8 cellular contexts compared by ENCODE assay signal in genomic region chr3:50320853-50321145, GRCh38. TPM values are rescaled to one million over a fixed set of nuclear protein-coding genes. Genes with fewer than 3 reads are reported as not detected.
A peak's percentile ranks its signal among the peaks of the same experiment; 100 is the strongest.
DNase-seq lines count a peak whose midpoint lies in the region; ATAC-seq, FAIRE-seq and TF ChIP-seq lines count a peak whose summit lies in the region.

No MANE protein-coding gene starts in this region.

- H3K27ac ChIP-seq in adipose tissue (ENCODE audit: low read depth, low read length) (peak overlapping the region; percentile 63), HepG2 (ENCODE audit: extremely low read length, insufficient read depth, low read length) (peak overlapping the region; percentile 100)

- H3K36me3 Mint-ChIP-seq in activated naive CD4-positive, alpha-beta T cell treated with anti-CD3 and anti-CD28 coated beads for 36 hours (ENCODE audit: low read depth), result no peaks in the 10 kb centered on the region
- H3K36me3 Mint-ChIP-seq in type B pancreatic cell, result peaks cover 15% of the 10 kb centered on the region

- CTCF ChIA-PET in activated naive CD4-positive, alpha-beta T cell treated with anti-CD3 and anti-CD28 coated beads for 36 hours (lab: Charles Lee), result interaction anchor here (0.6 to 3.0 kb wide), 3 partner anchors 11 to 21 kb away, joined by 3 to 12 read pairs (median 3); partner anchors contain the start of genes HYAL3 and NAA80
- CTCF ChIA-PET in HepG2 (lab: Yijun Ruan, JAX; ENCODE audit: low intra/inter-chr PET ratio, low total read pairs), result interaction anchor here (1.3 to 2.3 kb wide), 2 partner anchors 18 to 94 kb away, joined by 3 to 15 read pairs; partner anchors contain the start of gene HYAL1

- no peaks in the 10 kb centered on the region for H4K20me1 ChIP-seq in HepG2 (ENCODE audit: insufficient read depth, low read length)

- H3K27me3 ChIP-seq in HepG2 (ENCODE audit: control insufficient read depth in 1 of 2, insufficient read depth in 2 of 2, low read length in 2 of 2), result no peaks in the 10 kb centered on the region; a peak in 1 of 5 replicates

- H3K9me3 ChIP-seq in HepG2 (ENCODE audit: low read length), result no peaks in the 10 kb centered on the region

- H3K9ac ChIP-seq in HepG2 (ENCODE audit: insufficient read depth, low read depth, low read length), result peak overlapping the region; percentile 99

- peaks cover 25% of the 10 kb centered on the region for H3K79me2 ChIP-seq in HepG2 (ENCODE audit: insufficient read depth, low read length)

- no peak overlapping the region for H3K27ac Mint-ChIP-seq in activated naive CD4-positive, alpha-beta T cell treated with anti-CD3 and anti-CD28 coated beads for 36 hours
- peak overlapping the region; percentile 98 for H3K27ac Mint-ChIP-seq in type B pancreatic cell

- no peak for DNase-seq in activated naive CD4-positive, alpha-beta T cell treated with anti-CD3 and anti-CD28 coated beads for 36 hours
- DNase-seq in activated naive CD4-positive, alpha-beta T cell treated with anti-CD3 and anti-CD28 coated beads, Interleukin-2, amount 50 U/mL, for 16 hours, result no peak
- no peak for DNase-seq in HepG2 (ENCODE audit: low spot score)
- DNase-seq in type B pancreatic cell (ENCODE audit: extremely low spot score, unreplicated experiment), result no peak
- no peak for DNase-seq in germinal center (ENCODE audit: low spot score)
- no peak for DNase-seq in HPDE6-E6E7 (ENCODE audit: extremely low spot score)

- H3K4me1 ChIP-seq in HepG2 (ENCODE audit: insufficient read depth, low read length), result peaks cover 78% of the 10 kb centered on the region

- no peaks in the 10 kb centered on the region for H3K27me3 Mint-ChIP-seq in activated naive CD4-positive, alpha-beta T cell treated with anti-CD3 and anti-CD28 coated beads for 36 hours (ENCODE audit: low read depth)
- H3K27me3 Mint-ChIP-seq in type B pancreatic cell, result no peaks in the 10 kb centered on the region

- H3K4me3 ChIP-seq in HepG2 (replicated peaks in 1 of 3; ENCODE audit: insufficient read depth in 1 of 3, low read depth in 2 of 3, low read length in 3 of 3), result peak overlapping the region; percentile 81 to 91 (median 85)

- intact Hi-C loops in activated naive CD4-positive, alpha-beta T cell treated with anti-CD3 and anti-CD28 coated beads for 36 hours (cut with micrococcal nuclease), result loop anchor here (1.0 to 5.0 kb wide), 4 partner anchors 21 to 128 kb away; partner anchors contain the start of genes GNAT1, HYAL3, IFRD2 and NAA80
- intact Hi-C loops in HepG2 (cut with micrococcal nuclease; ENCODE audit: unreplicated experiment), result loop anchor here (1.0 kb wide), 1 partner anchor 21 kb away; the partner anchor contains the start of genes HYAL3 and NAA80

- H3K9me3 Mint-ChIP-seq in activated naive CD4-positive, alpha-beta T cell treated with anti-CD3 and anti-CD28 coated beads for 36 hours, result no peaks in the 10 kb centered on the region
- no peaks in the 10 kb centered on the region for H3K9me3 Mint-ChIP-seq in type B pancreatic cell

- no peak overlapping the region for H2AFZ ChIP-seq in HepG2 (ENCODE audit: low read length)

- in situ Hi-C loops in HepG2 (cut with HindIII; ENCODE audit: extremely low pct_ligation_motif_present, low pct_unique_long_range_greater_than_20kb), result loop anchor here (5.0 kb wide), 1 partner anchor 58 kb away; no protein-coding TSS in a partner anchor

- no peak for TF ChIP-seq EP300 in HepG2 (IDR thresholded peaks at IDR 0.05; ENCODE audit: low read depth in 2 of 2, low read length in 2 of 2)
- TF ChIP-seq EP300 in HepG2 (CRISPR knock-in tag; IDR thresholded peaks at IDR 0.05; ENCODE audit: borderline replicate concordance), result no peak

- H3K4me1 Mint-ChIP-seq in activated naive CD4-positive, alpha-beta T cell treated with anti-CD3 and anti-CD28 coated beads for 36 hours (ENCODE audit: low read depth), result peaks cover 39% of the 10 kb centered on the region
- peaks cover 36% of the 10 kb centered on the region for H3K4me1 Mint-ChIP-seq in type B pancreatic cell (ENCODE audit: unreplicated experiment)

- peak in 1 of 2 experiments; percentile 43; a peak in 1 of 4 replicates for TF ChIP-seq POLR2A in HepG2 (IDR thresholded peaks at IDR 0.05; ENCODE audit: insufficient read depth in 1 of 2, low read depth in 2 of 2, low read length in 2 of 2)

- TF ChIP-seq CTCF in HepG2 (CRISPR knock-in tag; IDR thresholded peaks at IDR 0.05), result no peak
- no peak for TF ChIP-seq CTCF in type B pancreatic cell (conservative IDR thresholded peaks at IDR 0.05)

- WGBS in adipose tissue, 3 donors, result 0 to 1% (median 0%) methylated on average over 20 to 22 of the region's 22 CpGs
- WGBS in HepG2 (ENCODE audit: low lambda C conversion rate), result 0% methylated on average over 6 of the region's 22 CpGs

- ATAC-seq in HepG2 (no peak), GM21367 (IDR thresholded peaks at IDR 0.05; ENCODE audit: unreplicated experiment) (no peak)

- no peak for FAIRE-seq in HepG2 (lab: Jason Lieb, UNC)

- TF ChIP-seq RAD21 in HepG2 (CRISPR knock-in tag; IDR thresholded peaks at IDR 0.05), result no peak

- peaks cover 15 to 39% of the 10 kb centered on the region in 2 experiments for H3K36me3 ChIP-seq in HepG2 (replicated peaks in 1 of 2; ENCODE audit: control insufficient read depth in 1 of 2, insufficient read depth in 2 of 2, low read length in 2 of 2)

- H3K4me3 Mint-ChIP-seq in activated naive CD4-positive, alpha-beta T cell treated with anti-CD3 and anti-CD28 coated beads for 36 hours, result peak overlapping the region; percentile 86
- H3K4me3 Mint-ChIP-seq in type B pancreatic cell, result peak overlapping the region; percentile 95

- POLR2A ChIA-PET in HepG2 (lab: Yijun Ruan, JAX), result interaction anchor here (1.2 to 13.0 kb wide), 4 partner anchors 12 to 20 kb away, joined by 7 to 222 read pairs (median 9); partner anchors contain the start of genes HYAL1, HYAL3 and NAA80

- BruUV-seq in HepG2 (replicated peaks; lab: Mats Ljungman, UMichigan), result no TSS peak

- peak overlapping the region; percentile 94 for H3K4me2 ChIP-seq in HepG2 (ENCODE audit: low read depth, low read length)

RNA-seq across cellular contexts. Expression of gene HYAL2, which starts 1.7 kb away (rescaled TPM):
- 1 to 10 TPM; 1.5 to 2.1 TPM for total RNA-seq in activated naive CD4-positive, alpha-beta T cell treated with anti-CD3 and anti-CD28 coated beads for 36 hours
- polyA plus RNA-seq in adipose tissue, result 100 to 1,000 TPM in 1 of 3 donors, 10 to 100 TPM in 2; 29.0 to 140 (median 80.3) TPM
- total RNA-seq in HepG2 (2016; rRNA removed; fragmentation: Illumina TruSeq; extraction: Trizol), result 40.9 and 76.2 TPM in 2 replicates
- 33.8 and 45.1 TPM in 2 replicates for total RNA-seq in HepG2 (2016; cell fraction: cytosol; rRNA removed; fragmentation: Illumina TruSeq; extraction: Trizol; ENCODE audit: low read depth)
- 38.5 and 74.2 TPM in 2 replicates for total RNA-seq in HepG2 (2016; cell fraction: insoluble cytoplasmic fraction; rRNA removed; fragmentation: Illumina TruSeq; extraction: Trizol)
- total RNA-seq in HepG2 (2016; cell fraction: membrane; rRNA removed; fragmentation: Illumina TruSeq; extraction: Trizol), result 60.8 and 76.3 TPM in 2 replicates
- 56.5 and 69.1 TPM in 2 replicates for total RNA-seq in HepG2 (2016; cell fraction: nucleus; rRNA removed; fragmentation: Illumina TruSeq; extraction: Trizol)
- 102 and 144 TPM in 2 replicates for polyA plus RNA-seq in HepG2 (2011; rRNA removed)
- polyA plus RNA-seq in HepG2 (2011; cell fraction: cytosol; rRNA removed), result 110 and 154 TPM in 2 replicates
- 94.8 and 103 TPM in 2 replicates for polyA plus RNA-seq in HepG2 (2011; cell fraction: nucleus; rRNA removed)
- 37.6 and 45.4 TPM in 2 replicates for polyA plus RNA-seq in HepG2 (2012)
- 32.1 and 39.0 TPM in 2 replicates for polyA plus RNA-seq in HepG2 (2016; cell fraction: cytosol; fragmentation: Illumina TruSeq; extraction: Trizol; ENCODE audit: low read depth)
- 33.6 and 35.3 TPM in 2 replicates for polyA plus RNA-seq in HepG2 (2016; cell fraction: insoluble cytoplasmic fraction; fragmentation: Illumina TruSeq; extraction: Trizol; ENCODE audit: low read depth)
- polyA plus RNA-seq in HepG2 (2016; cell fraction: membrane; fragmentation: Illumina TruSeq; extraction: Trizol; ENCODE audit: low read depth), result 47.1 and 53.3 TPM in 2 replicates
- polyA plus RNA-seq in HepG2 (2016; cell fraction: nucleus; fragmentation: Illumina TruSeq; extraction: Trizol; ENCODE audit: insufficient read depth, low read depth), result 84.1 and 84.7 TPM in 2 replicates
- 83.3 and 236 TPM in 2 replicates for polyA minus RNA-seq in HepG2 (2011; rRNA and poly(A)+ RNA removed; ENCODE audit: low replicate concordance)
- 38.1 and 40.4 TPM in 2 replicates for polyA minus RNA-seq in HepG2 (2011; cell fraction: cytosol; rRNA and poly(A)+ RNA removed)
- 37.0 and 41.7 TPM in 2 replicates for polyA minus RNA-seq in HepG2 (2011; cell fraction: nucleus; rRNA and poly(A)+ RNA removed)
- 46.6 and 52.5 TPM in 2 replicates for total RNA-seq in type B pancreatic cell (ENCODE audit: low replicate concordance)

RNA-seq across cellular contexts. Expression of gene TUSC2, which starts 7.2 kb away (rescaled TPM):
- 10 to 100 TPM; 14.1 to 14.4 TPM for total RNA-seq in activated naive CD4-positive, alpha-beta T cell treated with anti-CD3 and anti-CD28 coated beads for 36 hours
- polyA plus RNA-seq in adipose tissue, result 10 to 100 TPM; 26.3 to 56.5 (median 31.2) TPM
- total RNA-seq in HepG2 (2016; rRNA removed; fragmentation: Illumina TruSeq; extraction: Trizol), result 35.9 and 36.7 TPM in 2 replicates
- total RNA-seq in HepG2 (2016; cell fraction: cytosol; rRNA removed; fragmentation: Illumina TruSeq; extraction: Trizol; ENCODE audit: low read depth), result 71.2 and 71.5 TPM in 2 replicates
- total RNA-seq in HepG2 (2016; cell fraction: insoluble cytoplasmic fraction; rRNA removed; fragmentation: Illumina TruSeq; extraction: Trizol), result 33.2 and 36.7 TPM in 2 replicates
- total RNA-seq in HepG2 (2016; cell fraction: membrane; rRNA removed; fragmentation: Illumina TruSeq; extraction: Trizol), result 83.6 and 94.5 TPM in 2 replicates
- total RNA-seq in HepG2 (2016; cell fraction: nucleus; rRNA removed; fragmentation: Illumina TruSeq; extraction: Trizol), result 16.6 and 17.7 TPM in 2 replicates
- polyA plus RNA-seq in HepG2 (2011; rRNA removed), result 38.5 and 39.1 TPM in 2 replicates
- 42.4 and 45.2 TPM in 2 replicates for polyA plus RNA-seq in HepG2 (2011; cell fraction: cytosol; rRNA removed)
- 12.4 and 16.2 TPM in 2 replicates for polyA plus RNA-seq in HepG2 (2011; cell fraction: nucleus; rRNA removed)
- polyA plus RNA-seq in HepG2 (2012), result 15.6 and 21.1 TPM in 2 replicates
- polyA plus RNA-seq in HepG2 (2016; cell fraction: cytosol; fragmentation: Illumina TruSeq; extraction: Trizol; ENCODE audit: low read depth), result 124 and 125 TPM in 2 replicates
- polyA plus RNA-seq in HepG2 (2016; cell fraction: insoluble cytoplasmic fraction; fragmentation: Illumina TruSeq; extraction: Trizol; ENCODE audit: low read depth), result 51.0 and 54.1 TPM in 2 replicates
- 95.2 and 102 TPM in 2 replicates for polyA plus RNA-seq in HepG2 (2016; cell fraction: membrane; fragmentation: Illumina TruSeq; extraction: Trizol; ENCODE audit: low read depth)
- polyA plus RNA-seq in HepG2 (2016; cell fraction: nucleus; fragmentation: Illumina TruSeq; extraction: Trizol; ENCODE audit: insufficient read depth, low read depth), result 42.2 and 43.7 TPM in 2 replicates
- polyA minus RNA-seq in HepG2 (2011; rRNA and poly(A)+ RNA removed; ENCODE audit: low replicate concordance), result 25.7 and 41.9 TPM in 2 replicates
- 7.9 and 8.1 TPM in 2 replicates for polyA minus RNA-seq in HepG2 (2011; cell fraction: cytosol; rRNA and poly(A)+ RNA removed)
- polyA minus RNA-seq in HepG2 (2011; cell fraction: nucleus; rRNA and poly(A)+ RNA removed), result 5.0 and 5.5 TPM in 2 replicates
- 24.9 and 39.0 TPM in 2 replicates for total RNA-seq in type B pancreatic cell (ENCODE audit: low replicate concordance)

RNA-seq across cellular contexts. Expression of gene HYAL1, which starts 17.4 kb away (rescaled TPM):
- not detected for total RNA-seq in activated naive CD4-positive, alpha-beta T cell treated with anti-CD3 and anti-CD28 coated beads for 36 hours
- polyA plus RNA-seq in adipose tissue (10 to 100 TPM in 2 of 3 donors, 1 to 10 TPM in 1; 6.3 to 19.0 (median 14.9) TPM), HepG2 (2011; rRNA removed) (193 and 218 TPM in 2 replicates)
- total RNA-seq in HepG2 (2016; rRNA removed; fragmentation: Illumina TruSeq; extraction: Trizol) (50.5 and 76.5 TPM in 2 replicates), type B pancreatic cell (ENCODE audit: low replicate concordance) (2.3 and 3.7 TPM in 2 replicates)
- 15.2 and 15.4 TPM in 2 replicates for total RNA-seq in HepG2 (2016; cell fraction: cytosol; rRNA removed; fragmentation: Illumina TruSeq; extraction: Trizol; ENCODE audit: low read depth)
- total RNA-seq in HepG2 (2016; cell fraction: insoluble cytoplasmic fraction; rRNA removed; fragmentation: Illumina TruSeq; extraction: Trizol), result 49.7 and 78.4 TPM in 2 replicates
- 36.1 and 38.7 TPM in 2 replicates for total RNA-seq in HepG2 (2016; cell fraction: membrane; rRNA removed; fragmentation: Illumina TruSeq; extraction: Trizol)
- total RNA-seq in HepG2 (2016; cell fraction: nucleus; rRNA removed; fragmentation: Illumina TruSeq; extraction: Trizol), result 65.9 and 70.6 TPM in 2 replicates
- 153 and 171 TPM in 2 replicates for polyA plus RNA-seq in HepG2 (2011; cell fraction: cytosol; rRNA removed)
- 132 and 137 TPM in 2 replicates for polyA plus RNA-seq in HepG2 (2011; cell fraction: nucleus; rRNA removed)
- polyA plus RNA-seq in HepG2 (2012), result 82.6 and 84.8 TPM in 2 replicates
- polyA plus RNA-seq in HepG2 (2016; cell fraction: cytosol; fragmentation: Illumina TruSeq; extraction: Trizol; ENCODE audit: low read depth), result 15.0 TPM in 2 replicates
- polyA plus RNA-seq in HepG2 (2016; cell fraction: insoluble cytoplasmic fraction; fragmentation: Illumina TruSeq; extraction: Trizol; ENCODE audit: low read depth), result 57.3 and 58.6 TPM in 2 replicates
- polyA plus RNA-seq in HepG2 (2016; cell fraction: membrane; fragmentation: Illumina TruSeq; extraction: Trizol; ENCODE audit: low read depth), result 31.8 and 34.0 TPM in 2 replicates
- polyA plus RNA-seq in HepG2 (2016; cell fraction: nucleus; fragmentation: Illumina TruSeq; extraction: Trizol; ENCODE audit: insufficient read depth, low read depth), result 111 and 117 TPM in 2 replicates
- polyA minus RNA-seq in HepG2 (2011; rRNA and poly(A)+ RNA removed; ENCODE audit: low replicate concordance), result 71.5 and 300 TPM in 2 replicates
- 89.0 and 90.5 TPM in 2 replicates for polyA minus RNA-seq in HepG2 (2011; cell fraction: cytosol; rRNA and poly(A)+ RNA removed)
- 34.9 and 47.4 TPM in 2 replicates for polyA minus RNA-seq in HepG2 (2011; cell fraction: nucleus; rRNA and poly(A)+ RNA removed)

RNA-seq across cellular contexts. Expression of gene RASSF1, which starts 19.8 kb away (rescaled TPM):
- total RNA-seq in activated naive CD4-positive, alpha-beta T cell treated with anti-CD3 and anti-CD28 coated beads for 36 hours, result 10 to 100 TPM; 37.5 to 38.5 TPM
- polyA plus RNA-seq in adipose tissue, result 10 to 100 TPM; 39.4 to 44.6 (median 43.7) TPM
- total RNA-seq in HepG2 (2016; rRNA removed; fragmentation: Illumina TruSeq; extraction: Trizol), result 7.7 and 10.2 TPM in 2 replicates
- 2.7 TPM in 2 replicates for total RNA-seq in HepG2 (2016; cell fraction: cytosol; rRNA removed; fragmentation: Illumina TruSeq; extraction: Trizol; ENCODE audit: low read depth)
- 7.2 and 11.0 TPM in 2 replicates for total RNA-seq in HepG2 (2016; cell fraction: insoluble cytoplasmic fraction; rRNA removed; fragmentation: Illumina TruSeq; extraction: Trizol)
- 5.2 and 5.8 TPM in 2 replicates for total RNA-seq in HepG2 (2016; cell fraction: membrane; rRNA removed; fragmentation: Illumina TruSeq; extraction: Trizol)
- total RNA-seq in HepG2 (2016; cell fraction: nucleus; rRNA removed; fragmentation: Illumina TruSeq; extraction: Trizol), result 13.0 and 14.3 TPM in 2 replicates
- 27.5 and 28.6 TPM in 2 replicates for polyA plus RNA-seq in HepG2 (2011; rRNA removed)
- polyA plus RNA-seq in HepG2 (2011; cell fraction: cytosol; rRNA removed), result 23.8 and 31.2 TPM in 2 replicates
- polyA plus RNA-seq in HepG2 (2011; cell fraction: nucleus; rRNA removed), result 38.6 and 41.6 TPM in 2 replicates
- polyA plus RNA-seq in HepG2 (2012), result 11.2 and 17.2 TPM in 2 replicates
- 2.5 and 2.6 TPM in 2 replicates for polyA plus RNA-seq in HepG2 (2016; cell fraction: cytosol; fragmentation: Illumina TruSeq; extraction: Trizol; ENCODE audit: low read depth)
- polyA plus RNA-seq in HepG2 (2016; cell fraction: insoluble cytoplasmic fraction; fragmentation: Illumina TruSeq; extraction: Trizol; ENCODE audit: low read depth), result 7.5 and 8.1 TPM in 2 replicates
- polyA plus RNA-seq in HepG2 (2016; cell fraction: membrane; fragmentation: Illumina TruSeq; extraction: Trizol; ENCODE audit: low read depth), result 3.3 TPM in 2 replicates
- 32.3 and 32.6 TPM in 2 replicates for polyA plus RNA-seq in HepG2 (2016; cell fraction: nucleus; fragmentation: Illumina TruSeq; extraction: Trizol; ENCODE audit: insufficient read depth, low read depth)
- 14.7 and 35.5 TPM in 2 replicates for polyA minus RNA-seq in HepG2 (2011; rRNA and poly(A)+ RNA removed; ENCODE audit: low replicate concordance)
- polyA minus RNA-seq in HepG2 (2011; cell fraction: cytosol; rRNA and poly(A)+ RNA removed), result 4.9 and 5.4 TPM in 2 replicates
- 9.9 and 10.0 TPM in 2 replicates for polyA minus RNA-seq in HepG2 (2011; cell fraction: nucleus; rRNA and poly(A)+ RNA removed)
- total RNA-seq in type B pancreatic cell (ENCODE audit: low replicate concordance), result 13.7 and 13.8 TPM in 2 replicates

RNA-seq across cellular contexts. Expression of gene HYAL3, which starts 21.6 kb away (rescaled TPM):
- total RNA-seq in activated naive CD4-positive, alpha-beta T cell treated with anti-CD3 and anti-CD28 coated beads for 36 hours, result under 1 TPM; 0.74 to 0.88 TPM
- polyA plus RNA-seq in adipose tissue, result 1 to 10 TPM; 1.7 to 4.0 (median 2.5) TPM
- 5.5 and 5.9 TPM in 2 replicates for total RNA-seq in HepG2 (2016; rRNA removed; fragmentation: Illumina TruSeq; extraction: Trizol)
- 3.1 and 4.0 TPM in 2 replicates for total RNA-seq in HepG2 (2016; cell fraction: cytosol; rRNA removed; fragmentation: Illumina TruSeq; extraction: Trizol; ENCODE audit: low read depth)
- 4.8 and 6.5 TPM in 2 replicates for total RNA-seq in HepG2 (2016; cell fraction: insoluble cytoplasmic fraction; rRNA removed; fragmentation: Illumina TruSeq; extraction: Trizol)
- total RNA-seq in HepG2 (2016; cell fraction: membrane; rRNA removed; fragmentation: Illumina TruSeq; extraction: Trizol), result 4.7 and 5.3 TPM in 2 replicates
- total RNA-seq in HepG2 (2016; cell fraction: nucleus; rRNA removed; fragmentation: Illumina TruSeq; extraction: Trizol), result 4.6 and 5.5 TPM in 2 replicates
- 10.4 and 12.9 TPM in 2 replicates for polyA plus RNA-seq in HepG2 (2011; rRNA removed)
- 10.7 and 17.4 TPM in 2 replicates for polyA plus RNA-seq in HepG2 (2011; cell fraction: cytosol; rRNA removed)
- polyA plus RNA-seq in HepG2 (2011; cell fraction: nucleus; rRNA removed), result 24.5 and 24.6 TPM in 2 replicates
- 2.2 and 2.5 TPM in 2 replicates for polyA plus RNA-seq in HepG2 (2012)
- polyA plus RNA-seq in HepG2 (2016; cell fraction: cytosol; fragmentation: Illumina TruSeq; extraction: Trizol; ENCODE audit: low read depth), result 2.8 and 4.1 TPM in 2 replicates
- polyA plus RNA-seq in HepG2 (2016; cell fraction: insoluble cytoplasmic fraction; fragmentation: Illumina TruSeq; extraction: Trizol; ENCODE audit: low read depth), result 6.1 and 9.3 TPM in 2 replicates
- polyA plus RNA-seq in HepG2 (2016; cell fraction: membrane; fragmentation: Illumina TruSeq; extraction: Trizol; ENCODE audit: low read depth), result 6.6 and 7.3 TPM in 2 replicates
- polyA plus RNA-seq in HepG2 (2016; cell fraction: nucleus; fragmentation: Illumina TruSeq; extraction: Trizol; ENCODE audit: insufficient read depth, low read depth), result 9.7 and 11.4 TPM in 2 replicates
- polyA minus RNA-seq in HepG2 (2011; rRNA and poly(A)+ RNA removed; ENCODE audit: low replicate concordance), result 24.0 and 60.6 TPM in 2 replicates
- polyA minus RNA-seq in HepG2 (2011; cell fraction: cytosol; rRNA and poly(A)+ RNA removed), result 5.2 and 5.5 TPM in 2 replicates
- 5.8 and 7.0 TPM in 2 replicates for polyA minus RNA-seq in HepG2 (2011; cell fraction: nucleus; rRNA and poly(A)+ RNA removed)
- total RNA-seq in type B pancreatic cell (ENCODE audit: low replicate concordance), result 2.9 and 4.0 TPM in 2 replicates

Comparison
In these comparisons a context has a peak if more than half of its experiments do, and no peak if none do; other contexts are left out.
1. RNA of gene HYAL2, which starts 1.7 kb away (total RNA-seq): 33.8 to 76.3 TPM in HepG2 and 46.6 to 52.5 TPM in type B pancreatic cell; 1.5 to 2.1 TPM in activated naive CD4-positive, alpha-beta T cell treated with anti-CD3 and anti-CD28 coated beads for 36 hours; every median in the first group is over 10 times any median in the second.